Comparison of ENCODE assay signal across 14 cellular contexts in the genomic region with DNA sequence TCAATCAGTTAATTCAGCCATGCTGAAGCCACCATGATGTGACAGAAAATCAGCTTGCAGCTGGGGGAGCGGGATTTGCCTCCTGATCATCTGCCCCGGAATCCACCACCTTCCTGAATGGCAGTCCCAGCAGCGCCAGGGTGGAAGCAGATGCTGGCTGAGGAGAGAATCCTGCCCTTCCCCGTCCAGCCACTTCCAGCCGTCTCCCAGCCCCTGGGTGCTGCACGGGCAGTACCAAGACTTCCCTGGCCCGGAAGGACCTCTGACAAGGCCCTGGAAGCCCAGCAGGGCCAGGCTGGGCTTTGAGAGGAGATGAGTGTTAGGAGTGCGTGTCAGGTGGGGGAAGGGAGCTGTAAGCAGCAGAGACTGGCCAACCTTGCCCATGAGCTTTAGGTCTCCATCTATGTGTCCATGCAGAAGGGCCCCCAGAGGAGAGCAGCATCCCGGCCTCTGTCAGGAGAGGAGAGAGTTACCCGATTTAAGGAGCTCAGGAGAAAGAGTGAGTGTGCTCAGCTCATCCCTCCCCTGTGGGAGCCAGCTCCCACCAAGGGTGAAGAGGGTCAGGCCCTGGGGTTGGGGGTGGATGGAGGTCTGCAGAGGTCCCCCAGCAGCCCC.
"Had no signal": no experiment of that assay in that cellular context is flagged by ENCODE, and none has a peak within 500 bp of the region (broad histone marks: within the 10 kb centered on the region; RNA-seq: fewer than 3 reads in every experiment).

No MANE protein-coding gene starts in this region.

- H3K4me3 ChIP-seq: coronary artery, esophagus muscularis mucosa, mucosa of descending colon, skin epidermis, transverse colon, vagina had no signal

- H3K4me1 ChIP-seq: esophagus muscularis mucosa, transverse colon, vagina had no signal

- H3K27ac ChIP-seq: coronary artery, esophagus muscularis mucosa, skin epidermis, transverse colon, vagina had no signal

- ATAC-seq: right cardiac atrium had no signal

- DNase-seq: activated gamma-delta T cell; islet precursor cell; mucosa of descending colon; right cardiac atrium; stimulated activated CD4-positive, alpha-beta T cell treated with anti-CD3 and anti-CD28 coated beads, Interleukin-4, amount 100 ng/mL, for 1 hour; transverse colon had no signal

- H3K4me3 Mint-ChIP-seq: activated naive CD8-positive, alpha-beta T cell; brain; central memory CD8-positive, alpha-beta T cell had no signal

- H3K9me3 Mint-ChIP-seq: central memory CD8-positive, alpha-beta T cell had no signal

- H3K36me3 ChIP-seq: esophagus muscularis mucosa, transverse colon, vagina had no signal

- H3K27me3 Mint-ChIP-seq: activated naive CD8-positive, alpha-beta T cell; naive thymus-derived CD4-positive, alpha-beta T cell had no signal

- H3K27me3 ChIP-seq: esophagus muscularis mucosa, transverse colon, vagina had no signal

- H3K9me3 ChIP-seq: vagina had no signal

- H3K36me3 Mint-ChIP-seq: brain had no signal

- H3K27ac Mint-ChIP-seq: activated naive CD8-positive, alpha-beta T cell; brain had no signal
